Comparison of ENCODE assay signal across 12 cellular contexts in the genomic region with DNA sequence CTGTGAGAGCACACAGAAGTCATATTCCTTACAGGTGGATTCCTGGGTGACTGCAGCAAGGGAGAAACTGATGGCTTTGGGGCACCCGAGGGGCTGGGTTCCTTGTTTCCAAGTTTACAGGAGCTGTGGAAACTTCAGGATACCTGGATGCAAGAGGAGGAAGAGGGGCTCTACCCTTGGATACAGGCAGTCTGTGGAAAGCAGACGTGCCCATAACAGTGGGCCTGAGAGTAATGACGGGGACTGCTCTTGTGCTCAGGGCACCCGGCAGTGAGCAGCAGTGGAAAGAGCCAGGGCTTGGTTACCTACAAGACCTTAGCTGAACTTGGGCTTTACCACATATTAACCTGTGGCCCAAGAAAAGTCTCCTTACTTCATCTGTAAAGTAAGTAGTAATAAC.
A peak's percentile ranks its signal among the peaks of the same experiment; 100 is the strongest.
DNase-seq lines count a peak whose midpoint lies in the region; ATAC-seq and TF ChIP-seq lines count a peak whose summit lies in the region.
"Had no signal": no experiment of that assay in that cellular context is flagged by ENCODE, and none has a peak within 500 bp of the region (broad histone marks: within the 10 kb centered on the region; RNA-seq: fewer than 3 reads in every experiment).

No MANE protein-coding gene starts in this region.

- no peak overlapping the region for H3K27ac ChIP-seq in vagina
- H3K27ac ChIP-seq: SJSA1 had no signal

- TF ChIP-seq CTCF in vagina (IDR thresholded peaks at IDR 0.05): no peak

- CTCF ChIA-PET in T-cell (lab: Charles Lee): interaction anchor here (0.7 to 2.0 kb wide), 8 partner anchors 9 to 932 kb away, joined by 3 to 5 read pairs (median 4); no protein-coding TSS in a partner anchor

- POLR2A ChIA-PET in T-cell (lab: Charles Lee): interaction anchor here in 1 of 2 donors (0.6 kb wide), 1 partner anchor 27 kb away, joined by 9 read pairs; no protein-coding TSS in a partner anchor

- H3K4me1 ChIP-seq in vagina: no peaks in the 10 kb centered on the region
- H3K4me1 ChIP-seq: SJSA1 had no signal

- peak overlapping the region in 1 of 3 donors; percentile 64 for H3K4me3 Mint-ChIP-seq in T-cell
- H3K4me3 Mint-ChIP-seq: CD8-positive, alpha-beta memory T cell had no signal

- no peak overlapping the region for H3K4me3 ChIP-seq in vagina
- H3K4me3 ChIP-seq: SJSA1 had no signal

- H3K27me3 ChIP-seq in vagina: no peaks in the 10 kb centered on the region

- no peaks in the 10 kb centered on the region for H3K9me3 Mint-ChIP-seq in activated naive CD4-positive, alpha-beta T cell treated with anti-CD3 and anti-CD28 coated beads, Interleukin-2, amount 50 U/mL, for 72 hours
- H3K9me3 Mint-ChIP-seq in T-cell: peaks cover 0 to 7% (median 5%) of the 10 kb centered on the region in 3 donors

- no peaks in the 10 kb centered on the region for H3K36me3 ChIP-seq in vagina
- H3K36me3 ChIP-seq: SJSA1 had no signal

- H3K27ac Mint-ChIP-seq in activated naive CD4-positive, alpha-beta T cell treated with anti-CD3 and anti-CD28 coated beads, Interleukin-2, amount 50 U/mL, for 72 hours: peak overlapping the region; percentile 73 to 75
- H3K27ac Mint-ChIP-seq in T-cell: peak overlapping the region; percentile 44 to 81

- peaks cover 8 to 27% of the 10 kb centered on the region in 2 donors for H3K27me3 Mint-ChIP-seq in T-cell

- peaks cover 4 to 15% of the 10 kb centered on the region in 2 donors for H3K36me3 Mint-ChIP-seq in activated naive CD4-positive, alpha-beta T cell treated with anti-CD3 and anti-CD28 coated beads, Interleukin-2, amount 50 U/mL, for 72 hours
- H3K36me3 Mint-ChIP-seq in T-cell: no peaks in the 10 kb centered on the region

- peaks cover 29 to 33% (median 33%) of the 10 kb centered on the region in 3 donors for H3K4me1 Mint-ChIP-seq in T-cell

- intact Hi-C loops in vagina (cut with DNase I): no loop called here

- no peaks in the 10 kb centered on the region for H3K9me3 ChIP-seq in vagina
- H3K9me3 ChIP-seq: SJSA1 had no signal

- TF ChIP-seq POLR2A in vagina (IDR thresholded peaks at IDR 0.05): no peak

- no peak for DNase-seq in activated naive CD4-positive, alpha-beta T cell treated with anti-CD3 and anti-CD28 coated beads, Interleukin-2, amount 50 U/mL, for 72 hours (ENCODE audit: low spot score in 2 of 2)
- DNase-seq in activated naive CD4-positive, alpha-beta T cell treated with anti-CD3 and anti-CD28 coated beads, Interleukin-2, amount 50 U/mL, for 16 hours: no peak
- no peak for DNase-seq in T-cell
- DNase-seq in ecto neural progenitor cell (ENCODE audit: low spot score): peak; percentile 32
- peak; percentile 56 to 84 for DNase-seq in vagina (ENCODE audit: extremely low spot score in 2 of 2)
- DNase-seq: DMS153, NCI-H187 had no signal

- peak; percentile 17 to 28 for ATAC-seq in activated naive CD4-positive, alpha-beta T cell treated with anti-CD3 and anti-CD28 coated beads, Interleukin-2, amount 50 U/mL, for 72 hours
- ATAC-seq in T-cell (replicated peaks in 1 of 4) (no peak), GM21619 (IDR thresholded peaks at IDR 0.05; ENCODE audit: unreplicated experiment) (no peak), GM21390 (IDR thresholded peaks at IDR 0.05; ENCODE audit: unreplicated experiment) (no peak)
- ATAC-seq: Right ventricle myocardium inferior had no signal

Comparison
In these comparisons a context has a peak if more than half of its experiments do, and no peak if none do; other contexts are left out.
1. ATAC-seq: peak in activated naive CD4-positive, alpha-beta T cell treated with anti-CD3 and anti-CD28 coated beads, Interleukin-2, amount 50 U/mL, for 72 hours (2 of 2); none in T-cell (0 of 4), GM21619 (single experiment) and GM21390 (single experiment).
2. DNase-seq: peak in ecto neural progenitor cell (single experiment) and vagina (2 of 2); none in activated naive CD4-positive, alpha-beta T cell treated with anti-CD3 and anti-CD28 coated beads, Interleukin-2, amount 50 U/mL, for 72 hours (0 of 2), activated naive CD4-positive, alpha-beta T cell treated with anti-CD3 and anti-CD28 coated beads, Interleukin-2, amount 50 U/mL, for 16 hours (single experiment) and T-cell (0 of 34).